Comparison of ENCODE assay signal across 10 cellular contexts in genomic region chr16:30011505-30012480, GRCh38. TPM values are rescaled to one million over a fixed set of nuclear protein-coding genes. Genes with fewer than 3 reads are reported as not detected.
DNase-seq lines count a peak whose midpoint lies in the region; ATAC-seq and TF ChIP-seq lines count a peak whose summit lies in the region.
"Had no signal": no experiment of that assay in that cellular context is flagged by ENCODE, and none has a peak within 500 bp of the region (broad histone marks: within the 10 kb centered on the region; RNA-seq: fewer than 3 reads in every experiment).

No MANE protein-coding gene starts in this region.

- peaks cover 7% of the 10 kb centered on the region for H3K27me3 ChIP-seq in CD8-positive, alpha-beta memory T cell (ENCODE audit: insufficient read depth, low read length, poor library complexity, severe bottlenecking)
- H3K27me3 ChIP-seq in dorsolateral prefrontal cortex (peaks cover 0 to 19% (median 0%) of the 10 kb centered on the region in 45 donors), ovary (no peaks in the 10 kb centered on the region)

- POLR2A ChIA-PET in CD8-positive, alpha-beta memory T cell (lab: Charles Lee): no interaction called here

- peak overlapping the region; percentile 46 to 93 (median 82) for H3K4me3 Mint-ChIP-seq in CD8-positive, alpha-beta memory T cell

- TF ChIP-seq EP300 in ovary (IDR thresholded peaks at IDR 0.05): no peak

- H3K4me1 ChIP-seq in CD8-positive, alpha-beta memory T cell (ENCODE audit: insufficient read depth, low read length): peaks cover 6% of the 10 kb centered on the region
- no peaks in the 10 kb centered on the region for H3K4me1 ChIP-seq in ovary (ENCODE audit: insufficient read depth)

- no peaks in the 10 kb centered on the region for H3K9me3 Mint-ChIP-seq in CD8-positive, alpha-beta memory T cell

- CTCF ChIA-PET in CD8-positive, alpha-beta memory T cell (lab: Charles Lee): no interaction called here

- TF ChIP-seq POLR2A in ovary (IDR thresholded peaks at IDR 0.05): no peak
- TF ChIP-seq POLR2A in erythroblast (IDR thresholded peaks at IDR 0.05; ENCODE audit: low read length): no peak

- H3K36me3 ChIP-seq in CD8-positive, alpha-beta memory T cell (ENCODE audit: insufficient read depth, low read length): no peaks in the 10 kb centered on the region
- H3K36me3 ChIP-seq in ovary: no peaks in the 10 kb centered on the region

- ATAC-seq in GM18907 (IDR thresholded peaks at IDR 0.05; ENCODE audit: unreplicated experiment) (no peak), HG02840 (IDR thresholded peaks at IDR 0.05; ENCODE audit: low FRiP score, unreplicated experiment) (no peak)

- intact Hi-C loops in dorsolateral prefrontal cortex (cut with DNase I) (no loop called here), ovary (cut with DNase I) (loop anchor here in 2 of 4 donors (5.0 to 10.0 kb wide), 2 partner anchors 44 to 127 kb away; no protein-coding TSS in a partner anchor)

- no peaks in the 10 kb centered on the region for H3K36me3 Mint-ChIP-seq in CD8-positive, alpha-beta memory T cell

- H3K9me3 ChIP-seq in CD8-positive, alpha-beta memory T cell (ENCODE audit: low read length): no peaks in the 10 kb centered on the region
- no peaks in the 10 kb centered on the region for H3K9me3 ChIP-seq in ovary

- DNase-seq in CD8-positive, alpha-beta memory T cell: no peak
- DNase-seq in LNCaP clone FGC (ENCODE audit: low read depth): no peak
- DNase-seq in dorsolateral prefrontal cortex: no peak
- no peak for DNase-seq in ovary
- DNase-seq in DMS114 treated with DMSO at 0.1 percent for 48 hours (lab: John Stamatoyannopoulos, UW; ENCODE audit: unreplicated experiment): no peak
- no peak for DNase-seq in erythroblast (lab: John Stamatoyannopoulos, UW)
- DNase-seq: NCI-H1417 treated with DMSO at 0.1 percent for 48 hours had no signal

- H3K27ac Mint-ChIP-seq in CD8-positive, alpha-beta memory T cell: peak overlapping the region in 4 of 8 donors; percentile 30 to 89 (median 68)

- WGBS in ovary, 3 donors: 37 to 44% (median 44%) methylated on average over 39 to 49 of the region's 49 CpGs

- H3K27me3 Mint-ChIP-seq in CD8-positive, alpha-beta memory T cell: peaks cover 19 to 28% of the 10 kb centered on the region in 2 donors

- no peak overlapping the region for H3K4me3 ChIP-seq in CD8-positive, alpha-beta memory T cell (ENCODE audit: low read length)
- H3K4me3 ChIP-seq in LNCaP clone FGC (ENCODE audit: low read depth, low read length) (peak overlapping the region; percentile 52), dorsolateral prefrontal cortex (peak overlapping the region; percentile 30 to 71 (median 60)), ovary (peak overlapping the region; percentile 29)

- H3K4me1 Mint-ChIP-seq in CD8-positive, alpha-beta memory T cell: peaks cover 5 to 16% (median 7%) of the 10 kb centered on the region in 3 donors

- no peak overlapping the region for H3K27ac ChIP-seq in CD8-positive, alpha-beta memory T cell (ENCODE audit: low read depth, low read length)
- peak overlapping the region in 41 of 59 donors; percentile 16 to 85 (median 60) for H3K27ac ChIP-seq in dorsolateral prefrontal cortex
- no peak overlapping the region for H3K27ac ChIP-seq in ovary

- no peak for TF ChIP-seq CTCF in LNCaP clone FGC (IDR thresholded peaks at IDR 0.05; ENCODE audit: control insufficient read depth, extremely low read depth, insufficient read depth)
- no peak for TF ChIP-seq CTCF in dorsolateral prefrontal cortex (IDR thresholded peaks at IDR 0.05 in 54 of 56, conservative IDR thresholded peaks at IDR 0.05 in 2 of 56; ENCODE audit: low read depth in 1 of 56, partially characterized antibody in 56 of 56)
- TF ChIP-seq CTCF in ovary (IDR thresholded peaks at IDR 0.05): no peak

RNA-seq across cellular contexts. Expression of gene DOC2A, which starts 1.0 kb away (rescaled TPM):
- under 1 TPM; 0.13 to 0.42 TPM for total RNA-seq in CD8-positive, alpha-beta memory T cell
- polyA plus RNA-seq in CD8-positive, alpha-beta memory T cell: not detected
- 100 to 1,000 TPM in 46 of 120 experiments, 10 to 100 TPM in 74; 29.5 to 138 (median 93.2) TPM for total RNA-seq in dorsolateral prefrontal cortex
- 1 to 10 TPM; 1.4 to 7.2 (median 4.7) TPM for total RNA-seq in ovary
- 1 to 10 TPM; 1.5 to 3.2 TPM for polyA plus RNA-seq in ovary

RNA-seq across cellular contexts. Expression of gene C16orf92, which starts 11.2 kb away (rescaled TPM):
- total RNA-seq in CD8-positive, alpha-beta memory T cell: not detected
- not detected for polyA plus RNA-seq in CD8-positive, alpha-beta memory T cell
- total RNA-seq in dorsolateral prefrontal cortex (not detected), ovary (not detected)
- polyA plus RNA-seq in ovary: not detected
- total RNA-seq: GM12878 had no signal
- polyA plus RNA-seq: GM12878 had no signal

RNA-seq across cellular contexts. Expression of gene INO80E, which starts 15.8 kb away (rescaled TPM):
- 100 to 1,000 TPM; 121 to 123 TPM for total RNA-seq in CD8-positive, alpha-beta memory T cell
- polyA plus RNA-seq in CD8-positive, alpha-beta memory T cell: 6.5 TPM
- total RNA-seq in dorsolateral prefrontal cortex: 10 to 100 TPM; 38.6 to 73.9 (median 52.6) TPM
- total RNA-seq in ovary: 10 to 100 TPM; 23.8 to 71.1 (median 55.5) TPM
- 10 to 100 TPM; 38.8 to 81.6 TPM for polyA plus RNA-seq in ovary

RNA-seq across cellular contexts. Expression of gene HIRIP3, which starts 16.4 kb away (rescaled TPM):
- 10 to 100 TPM; 45.6 to 48.0 TPM for total RNA-seq in CD8-positive, alpha-beta memory T cell
- polyA plus RNA-seq in CD8-positive, alpha-beta memory T cell: 22.0 TPM
- total RNA-seq in dorsolateral prefrontal cortex: 10 to 100 TPM; 15.7 to 35.8 (median 22.7) TPM
- total RNA-seq in ovary: 10 to 100 TPM; 11.8 to 22.7 (median 17.1) TPM
- polyA plus RNA-seq in ovary: 10 to 100 TPM; 15.8 to 19.0 TPM

RNA-seq across cellular contexts. Expression of gene TLCD3B, which starts 19.3 kb away (rescaled TPM):
- total RNA-seq in CD8-positive, alpha-beta memory T cell: under 1 TPM; 0.55 to 0.84 TPM
- polyA plus RNA-seq in CD8-positive, alpha-beta memory T cell: not detected
- total RNA-seq in dorsolateral prefrontal cortex: 10 to 100 TPM; 11.7 to 72.6 (median 42.0) TPM
- under 1 TPM in 1 of 7 donors, not detected in 6; 0.15 TPM for total RNA-seq in ovary
- not detected for polyA plus RNA-seq in ovary

Comparison
In these comparisons a context has a peak if more than half of its experiments do, and no peak if none do; other contexts are left out.
1. H3K27ac ChIP-seq: peak in dorsolateral prefrontal cortex (41 of 59); none in CD8-positive, alpha-beta memory T cell (single experiment) and ovary (0 of 2).